In the genomic region with DNA sequence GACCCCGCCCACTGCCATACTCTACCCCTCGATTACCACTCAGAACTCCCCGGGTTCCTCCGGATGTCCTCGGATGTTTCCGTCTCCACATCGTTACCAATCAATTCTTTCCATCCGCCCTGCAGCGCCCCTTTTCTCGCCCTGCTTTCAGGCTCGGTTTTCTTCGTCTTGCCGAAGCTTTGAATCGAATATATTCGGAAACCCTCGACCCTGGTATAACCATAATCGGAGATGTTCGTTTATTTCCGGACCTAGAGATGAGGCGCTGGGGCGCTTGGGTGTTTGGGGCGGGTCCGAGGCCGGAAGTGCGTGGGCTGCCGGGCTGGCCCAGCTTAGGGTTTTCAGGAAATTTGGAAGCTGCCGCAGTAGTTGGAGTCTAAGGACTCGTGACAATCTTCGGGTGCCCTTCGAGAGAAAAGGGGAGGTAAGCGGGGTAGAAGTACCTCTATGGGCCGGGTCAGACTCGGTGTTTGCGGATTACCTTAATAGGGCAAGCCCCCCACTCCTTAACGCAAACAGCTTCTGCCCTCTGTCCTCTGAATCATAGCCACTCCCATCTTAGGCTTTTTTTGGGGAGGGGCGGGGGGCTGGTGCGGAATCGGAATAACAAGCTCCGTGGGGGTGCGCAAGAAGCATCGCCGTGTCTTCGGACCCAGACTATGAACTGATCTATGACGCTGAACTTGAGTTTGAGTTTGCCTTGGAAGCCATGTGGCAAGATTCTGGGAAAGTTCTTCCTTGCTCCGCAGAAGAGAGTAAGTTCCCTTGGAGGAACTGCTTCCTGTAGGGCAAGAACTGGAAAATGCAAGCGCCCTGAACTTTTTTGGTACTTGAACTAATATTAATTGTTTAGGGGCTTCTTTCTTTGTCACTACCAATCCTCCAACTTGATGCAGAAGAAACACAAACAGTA, we compare ENCODE assay signal across 8 cellular contexts. TPM values are rescaled to one million over a fixed set of nuclear protein-coding genes. Genes with fewer than 3 reads are reported as not detected.
DNase-seq lines count a peak whose midpoint lies in the region; ATAC-seq and TF ChIP-seq lines count a peak whose summit lies in the region.

A gene with protein sequence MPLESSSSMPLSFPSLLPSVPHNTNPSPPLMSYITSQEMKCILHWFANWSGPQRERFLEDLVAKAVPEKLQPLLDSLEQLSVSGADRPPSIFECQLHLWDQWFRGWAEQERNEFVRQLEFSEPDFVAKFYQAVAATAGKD (plus strand): TSS at position 310 of the 913 bp plus-strand sequence. CDS start 2,154 bp downstream, outside the sequence.

- peak; percentile 91 for ATAC-seq in HG03432 (IDR thresholded peaks at IDR 0.05; ENCODE audit: unreplicated experiment)
- peak; percentile 96 for ATAC-seq in lung (ENCODE audit: insufficient read depth, low FRiP score)

- H3K27ac ChIP-seq in ectodermal cell (ENCODE audit: insufficient read depth, low read depth, low read length, poor library complexity, severe bottlenecking), result peak within 1 kb of the TSS; percentile 83
- peak within 1 kb of the TSS; percentile 97 to 98 for H3K27ac ChIP-seq in lung (ENCODE audit: low read depth in 1 of 2, low read length in 1 of 2)

- H3K9me3 ChIP-seq in ectodermal cell (ENCODE audit: control insufficient read depth, low read length) (no peaks in the 10 kb centered on the region), lung (ENCODE audit: control insufficient read depth in 2 of 2, insufficient read depth in 1 of 2, low read length in 1 of 2) (no peaks in the 10 kb centered on the region)

- DNase-seq in AG08395 (ENCODE audit: low spot score) (peak; percentile 100), lung (ENCODE audit: low spot score) (peak; percentile 99), COR-L47 (lab: John Stamatoyannopoulos, UW) (no peak)
- DNase-seq in activated CD4-positive, alpha-beta T cell treated with anti-CD3 and anti-CD28 coated beads for 1 hour, result peak; percentile 98
- DNase-seq in stimulated activated CD8-positive, alpha-beta memory T cell treated with anti-CD3 and anti-CD28 coated beads, Interleukin-4, amount 100 ng/mL, for 24 hours (ENCODE audit: low read depth), result peak; percentile 99

- peak; percentile 45 for TF ChIP-seq POLR2A in GM19193 (IDR thresholded peaks at IDR 0.05; ENCODE audit: extremely low read depth, insufficient read depth, insufficient read length)

- peaks cover 16% of the 10 kb centered on the region for H3K4me1 ChIP-seq in ectodermal cell (ENCODE audit: control insufficient read depth, insufficient read depth, low read length)
- peaks cover 0 to 9% of the 10 kb centered on the region in 2 donors for H3K4me1 ChIP-seq in lung (ENCODE audit: control insufficient read depth in 2 of 2, insufficient read depth in 2 of 2, low read length in 2 of 2)

- peaks cover 16% of the 10 kb centered on the region for H3K36me3 ChIP-seq in ectodermal cell (ENCODE audit: control insufficient read depth, insufficient read depth, low read length)
- H3K36me3 ChIP-seq in lung (ENCODE audit: control insufficient read depth in 2 of 2, insufficient read depth in 2 of 2, low read length in 2 of 2), result peaks cover 10 to 13% of the 10 kb centered on the region in 2 donors

- whole genome bisulfite sequencing in ectodermal cell, 2 experiments, result 0% methylated on average over 46 of the region's 46 CpGs
- WGBS in lung, 2 donors, result 0 to 1% methylated on average over 46 of the region's 46 CpGs

- no peak for TF ChIP-seq CTCF in lung (IDR thresholded peaks at IDR 0.05; ENCODE audit: control extremely low read depth, extremely low read depth)

- H3K4me3 ChIP-seq in ectodermal cell (ENCODE audit: insufficient read depth, low read depth, low read length) (peak within 1 kb of the TSS; percentile 89), lung (peak within 1 kb of the TSS; percentile 74)

- no peaks in the 10 kb centered on the region for H3K27me3 ChIP-seq in ectodermal cell (ENCODE audit: control insufficient read depth, insufficient read depth, low read length, poor library complexity, severe bottlenecking)
- H3K27me3 ChIP-seq in lung (ENCODE audit: control insufficient read depth, insufficient read depth), result no peaks in the 10 kb centered on the region

RNA-seq across cellular contexts. Expression of the gene that starts here (rescaled TPM):
- 50.3 TPM for polyA plus RNA-seq in ectodermal cell (2013, experiment 1 of 4)
- 56.0 TPM for polyA plus RNA-seq in ectodermal cell (2013, experiment 2 of 4)
- 58.7 TPM for polyA plus RNA-seq in ectodermal cell (2013, experiment 3 of 4)
- 52.6 TPM for polyA plus RNA-seq in ectodermal cell (2013, experiment 4 of 4)
- 10 to 100 TPM; 23.9 to 56.7 TPM for total RNA-seq in lung
- polyA plus RNA-seq in lung, result 10 to 100 TPM; 26.0 to 64.9 TPM
